Comparison of ENCODE assay signal across 26 cellular contexts in the genomic region with DNA sequence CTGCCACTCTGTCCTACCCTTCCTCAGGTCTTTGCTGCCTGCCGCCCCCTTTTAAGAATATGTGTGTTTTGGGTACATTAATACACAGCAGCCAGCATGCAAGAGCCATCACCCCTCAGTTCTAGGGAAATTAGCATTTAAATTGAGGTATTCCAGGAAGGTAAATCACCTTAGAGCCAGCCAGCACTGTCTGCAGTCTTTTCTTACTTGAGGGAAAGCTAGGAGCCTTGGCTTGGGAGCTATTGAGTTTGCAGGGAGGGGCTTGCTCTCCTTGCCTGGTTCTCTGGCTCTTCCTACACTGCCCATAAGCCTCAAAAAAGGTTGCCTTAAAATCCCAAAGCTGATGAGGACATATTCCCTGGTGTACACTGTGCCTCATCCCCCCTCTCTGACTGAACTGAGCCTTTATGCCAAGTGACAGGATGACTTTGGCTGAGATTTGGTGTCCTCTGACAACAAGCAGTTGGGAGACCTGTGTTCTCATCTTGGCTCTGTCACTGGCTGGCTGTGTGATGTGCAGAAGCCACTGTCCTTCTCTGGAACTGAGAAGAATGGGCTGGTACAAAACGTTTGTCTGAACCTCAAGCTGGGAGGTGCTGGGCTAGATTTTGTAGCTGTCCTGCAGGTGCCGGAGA.
"Had no signal": no experiment of that assay in that cellular context is flagged by ENCODE, and none has a peak within 500 bp of the region (broad histone marks: within the 10 kb centered on the region; RNA-seq: fewer than 3 reads in every experiment).

No MANE protein-coding gene starts in this region.

- H3K9me3 ChIP-seq: colonic mucosa, left ventricle myocardium inferior, lower lobe of right lung, ovary, right atrium auricular region, sigmoid colon, stomach, thoracic aorta, transverse colon had no signal

- H3K79me2 ChIP-seq: hepatocyte had no signal

- H3K4me2 ChIP-seq: hepatocyte, neural progenitor cell had no signal

- FAIRE-seq: endothelial cell of umbilical vein, kidney had no signal

- H3K4me1 ChIP-seq: colonic mucosa, foreskin keratinocyte, lower lobe of right lung, neural progenitor cell, sigmoid colon had no signal

- H2AFZ ChIP-seq: hepatocyte, neural progenitor cell had no signal

- H3K9ac ChIP-seq: neural progenitor cell had no signal

- H3K36me3 ChIP-seq: colonic mucosa, left ventricle myocardium inferior, lower lobe of right lung, neural progenitor cell, ovary, right atrium auricular region, sigmoid colon, stomach, thoracic aorta, transverse colon had no signal

- H3K4me3 ChIP-seq: colonic mucosa, hepatocyte, left ventricle myocardium inferior, lower lobe of right lung, neural progenitor cell, ovary, right atrium auricular region, sigmoid colon, skin epidermis, stomach, thoracic aorta, transverse colon had no signal

- H3K27me3 ChIP-seq: colonic mucosa, foreskin keratinocyte, neural progenitor cell, ovary, right atrium auricular region, stomach, transverse colon had no signal

- DNase-seq: colonic mucosa; dermis blood vessel endothelial cell; erythroblast; foreskin keratinocyte; head of caudate nucleus; immature natural killer cell; kidney; left cardiac atrium; left ventricle myocardium inferior; lower lobe of right lung; midbrain; nucleus accumbens; ovary; sigmoid colon; stimulated activated CD4-positive, alpha-beta T cell treated with anti-CD3 and anti-CD28 coated beads, Interleukin-2, amount 100 ng/mL, for 24 hours; stimulated activated CD4-positive, alpha-beta T cell treated with anti-CD3 and anti-CD28 coated beads, Interleukin-4, amount 100 ng/mL, for 4 hours; stimulated activated naive CD4-positive, alpha-beta T cell; stomach; substantia nigra; transverse colon had no signal

- H3K27ac ChIP-seq: colonic mucosa, foreskin keratinocyte, hepatocyte, left ventricle myocardium inferior, lower lobe of right lung, neural progenitor cell, ovary, right atrium auricular region, sigmoid colon, skin epidermis, stomach, thoracic aorta, transverse colon had no signal
